Comparison of ENCODE assay signal across 11 cellular contexts in genomic region chr16:3696425-3697218, GRCh38. TPM values are rescaled to one million over a fixed set of nuclear protein-coding genes. Genes with fewer than 3 reads are reported as not detected.
DNase-seq lines count a peak whose midpoint lies in the region; ATAC-seq and TF ChIP-seq lines count a peak whose summit lies in the region.
"Had no signal": no experiment of that assay in that cellular context is flagged by ENCODE, and none has a peak within 500 bp of the region (broad histone marks: within the 10 kb centered on the region; RNA-seq: fewer than 3 reads in every experiment).

No MANE protein-coding gene starts in this region.

- H3K4me1 Mint-ChIP-seq in MCF 10A (ENCODE audit: insufficient read depth, unreplicated experiment), result no peaks in the 10 kb centered on the region

- H3K4me3 ChIP-seq in breast epithelium, result no peak overlapping the region

- no peak overlapping the region for H3K27ac Mint-ChIP-seq in MCF 10A (ENCODE audit: low read depth, unreplicated experiment)
- H3K27ac Mint-ChIP-seq: activated naive CD4-positive, alpha-beta T cell treated with anti-CD3 and anti-CD28 coated beads for 36 hours; B cell had no signal

- H3K4me3 Mint-ChIP-seq in MCF 10A (ENCODE audit: unreplicated experiment), result no peak overlapping the region
- H3K4me3 Mint-ChIP-seq: activated naive CD4-positive, alpha-beta T cell treated with anti-CD3 and anti-CD28 coated beads for 36 hours; B cell had no signal

- H3K9me3 Mint-ChIP-seq in MCF 10A (ENCODE audit: unreplicated experiment), result no peaks in the 10 kb centered on the region
- H3K9me3 Mint-ChIP-seq: activated naive CD4-positive, alpha-beta T cell treated with anti-CD3 and anti-CD28 coated beads for 36 hours had no signal

- CTCF ChIA-PET in MCF 10A (lab: Yijun Ruan, JAX), result interaction anchor here (0.6 to 0.7 kb wide), 2 partner anchors 67 to 703 kb away, joined by 3 to 5 read pairs; no protein-coding TSS in a partner anchor

- H3K9me3 ChIP-seq in breast epithelium, result no peaks in the 10 kb centered on the region

- H3K27me3 ChIP-seq in breast epithelium, result no peaks in the 10 kb centered on the region

- H3K27ac ChIP-seq in breast epithelium, result no peak overlapping the region

- no peaks in the 10 kb centered on the region for H3K4me1 ChIP-seq in breast epithelium

- ATAC-seq in HG03025 (IDR thresholded peaks at IDR 0.05; ENCODE audit: low FRiP score, unreplicated experiment) (no peak), HG03457 (IDR thresholded peaks at IDR 0.05; ENCODE audit: unreplicated experiment) (no peak)

- TF ChIP-seq POLR2A in breast epithelium (IDR thresholded peaks at IDR 0.05), result no peak

- H3K27me3 Mint-ChIP-seq in MCF 10A (ENCODE audit: insufficient read depth, unreplicated experiment), result no peaks in the 10 kb centered on the region
- H3K27me3 Mint-ChIP-seq: B cell had no signal

- TF ChIP-seq CTCF in MCF 10A (IDR thresholded peaks at IDR 0.05; ENCODE audit: unreplicated experiment) (no peak), breast epithelium (IDR thresholded peaks at IDR 0.05) (no peak)

- intact Hi-C loops in MCF 10A (cut with micrococcal nuclease), result no loop called here
- intact Hi-C loops in breast epithelium (cut with DNase I; ENCODE audit: low total_unique reads), result no loop called here

- H3K36me3 ChIP-seq in breast epithelium, result no peaks in the 10 kb centered on the region

- peak; percentile 50 for DNase-seq in MCF 10A (ENCODE audit: unreplicated experiment)
- no peak for DNase-seq in breast epithelium (ENCODE audit: low spot score in 2 of 2)
- DNase-seq in astrocyte of the hippocampus (ENCODE audit: low read depth, low spot score), result peak; percentile 23
- peak; percentile 97 for DNase-seq in iris pigment epithelial cell (ENCODE audit: low read depth)
- no peak for DNase-seq in activated T-cell treated with anti-CD3 and anti-CD28 coated beads, Interleukin-2, amount 50 U/mL, for 1 hour
- DNase-seq in NCI-H524 treated with DMSO at 0.1 percent for 48 hours (lab: John Stamatoyannopoulos, UW), result no peak
- DNase-seq: activated naive CD4-positive, alpha-beta T cell treated with anti-CD3 and anti-CD28 coated beads for 36 hours; NCI-H446 had no signal

- POLR2A ChIA-PET in MCF 10A (lab: Yijun Ruan, JAX), result interaction anchor here (0.6 to 1.5 kb wide), 3 partner anchors 14 to 27 kb away, joined by 3 to 6 read pairs (median 3); partner anchors contain the start of gene TRAP1

- BruUV-seq in MCF 10A (replicated peaks; lab: Mats Ljungman, UMichigan), result no TSS peak

- peaks cover 30% of the 10 kb centered on the region for H3K36me3 Mint-ChIP-seq in MCF 10A (ENCODE audit: insufficient read depth, unreplicated experiment)

RNA-seq across cellular contexts. Expression of gene TRAP1, which starts 20.7 kb away (rescaled TPM):
- total RNA-seq in MCF 10A (2022) (145 and 274 TPM in 2 replicates), breast epithelium (10 to 100 TPM; 44.8 to 69.5 (median 51.4) TPM)

RNA-seq across cellular contexts. Expression of gene DNASE1, which starts 42.1 kb away (rescaled TPM):
- total RNA-seq in MCF 10A (2022) (11.4 and 18.4 TPM in 2 replicates), breast epithelium (10 to 100 TPM; 15.8 to 30.0 (median 23.6) TPM)

Comparison
In these comparisons a context has a peak if more than half of its experiments do, and no peak if none do; other contexts are left out.
1. DNase-seq: peak in MCF 10A (single experiment), astrocyte of the hippocampus (single experiment) and iris pigment epithelial cell (single experiment); none in breast epithelium (0 of 2), activated T-cell treated with anti-CD3 and anti-CD28 coated beads, Interleukin-2, amount 50 U/mL, for 1 hour (single experiment) and NCI-H524 treated with DMSO at 0.1 percent for 48 hours (single experiment).